8 cellular contexts compared by ENCODE assay signal in the genomic region with DNA sequence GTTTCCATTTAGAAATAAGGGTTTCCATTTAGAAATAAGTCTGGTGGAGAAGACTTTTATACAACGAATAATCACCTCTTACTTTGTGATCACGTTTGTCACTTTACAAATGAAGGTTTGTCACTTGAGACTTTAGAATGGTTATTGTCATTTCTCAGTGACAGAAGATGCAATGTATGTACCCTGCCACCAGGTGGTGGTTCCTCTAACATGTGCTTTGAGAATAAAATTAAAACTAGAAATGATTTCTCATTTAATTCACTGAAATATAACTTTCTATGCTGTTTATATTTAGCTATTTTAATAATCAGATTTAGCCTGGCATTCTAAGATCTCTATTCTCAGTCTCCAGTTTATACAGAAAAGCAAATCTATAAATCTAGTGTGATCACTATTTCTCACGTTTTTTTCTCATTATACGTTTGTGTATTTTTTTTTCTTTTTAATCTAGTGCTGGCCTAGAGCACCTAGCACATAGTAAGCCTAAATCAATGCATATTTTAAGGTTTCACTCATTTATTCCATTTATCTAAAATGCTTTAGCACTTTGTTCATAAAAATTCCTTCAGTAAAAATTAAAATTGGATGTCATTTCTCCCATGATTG. TPM values are rescaled to one million over a fixed set of nuclear protein-coding genes. Genes with fewer than 3 reads are reported as not detected.
DNase-seq lines count a peak whose midpoint lies in the region; ATAC-seq, FAIRE-seq and TF ChIP-seq lines count a peak whose summit lies in the region.

No MANE protein-coding gene starts in this region.

- FAIRE-seq in GM12878 (lab: Jason Lieb, UNC): peak; percentile 72

- no peak overlapping the region for H2AFZ ChIP-seq in GM12878 (ENCODE audit: control insufficient read depth, low read depth, low read length)

- H3K4me3 Mint-ChIP-seq in nephron: no peak overlapping the region

- intact Hi-C loops in left ventricle myocardium inferior (cut with micrococcal nuclease) (no loop called here), right cardiac atrium (cut with DNase I) (no loop called here), GM12878 (cut with micrococcal nuclease; ENCODE audit: unreplicated experiment) (loop anchor here (1.0 kb wide), 1 partner anchor 136 kb away; no protein-coding TSS in a partner anchor)

- H3K4me2 ChIP-seq in GM12878 (ENCODE audit: control insufficient read depth, insufficient read depth): no peak overlapping the region

- ATAC-seq in right cardiac atrium: no peak
- ATAC-seq in HG03565 (IDR thresholded peaks at IDR 0.05; ENCODE audit: unreplicated experiment): peak; percentile 83
- ATAC-seq in GM12878: peak; percentile 48; the same call in 2 of the 3 replicates
- ATAC-seq in GM19397 (IDR thresholded peaks at IDR 0.05; ENCODE audit: unreplicated experiment): no peak

- no peak overlapping the region for H3K9ac ChIP-seq in GM12878 (ENCODE audit: control insufficient read depth, insufficient read depth, low read length)

- H3K4me3 ChIP-seq in left ventricle myocardium inferior (no peak overlapping the region), right cardiac atrium (ENCODE audit: low read length) (no peak overlapping the region), GM12878 (no peak overlapping the region)

- TF ChIP-seq CTCF in left ventricle myocardium inferior (IDR thresholded peaks at IDR 0.05; ENCODE audit: borderline replicate concordance) (peak; percentile 59), GM12878 (IDR thresholded peaks at IDR 0.05 in 2 of 3, conservative IDR thresholded peaks at IDR 0.05 in 1 of 3; ENCODE audit: control insufficient read depth in 2 of 3, extremely low read depth in 1 of 3, insufficient read depth in 1 of 3, low read depth in 3 of 3, low read length in 3 of 3) (peak; percentile 53 to 59 (median 56); a peak in 5 of 6 replicates), nephron (IDR thresholded peaks at IDR 0.05; ENCODE audit: unreplicated experiment in 3 of 3) (peak; percentile 55 to 64 (median 57))

- H3K36me3 ChIP-seq in left ventricle myocardium inferior (no peaks in the 10 kb centered on the region), GM12878 (ENCODE audit: control insufficient read depth in 2 of 2, insufficient read depth in 2 of 2, low read length in 1 of 2) (no peaks in the 10 kb centered on the region)

- POLR2A ChIA-PET in GM12878 (lab: Charles Lee): no interaction called here

- CTCF ChIA-PET in GM12878 (lab: Yijun Ruan, JAX): interaction anchor here (1.4 to 1.7 kb wide), 5 partner anchors 10 to 140 kb away, joined by 3 to 5 read pairs (median 4); no protein-coding TSS in a partner anchor

- RAD21 ChIA-PET in GM12878 (lab: Charles Lee; ENCODE audit: unreplicated experiment): interaction anchor here (0.6 kb wide), 1 partner anchor 127 kb away, joined by 4 read pairs; no protein-coding TSS in a partner anchor

- H3K27ac ChIP-seq in left ventricle myocardium inferior (replicated peaks): no peak overlapping the region
- H3K27ac ChIP-seq in right cardiac atrium (ENCODE audit: low read length): no peak overlapping the region
- no peak overlapping the region for H3K27ac ChIP-seq in GM12878 (ENCODE audit: control insufficient read depth, insufficient read depth)

- TF ChIP-seq EP300 in GM12878 (IDR thresholded peaks at IDR 0.05; ENCODE audit: borderline replicate concordance in 1 of 2, control insufficient read depth in 1 of 2, low read depth in 2 of 2, low read length in 2 of 2): no peak

- WGBS in right cardiac atrium: 40% methylated on average over 4 of the region's 4 CpGs
- WGBS in GM12878 (ENCODE audit: insufficient coverage, insufficient replicate concordance, low lambda C conversion rate, missing lambda C conversion rate): 26% methylated on average over 4 of the region's 4 CpGs

- no peaks in the 10 kb centered on the region for H3K4me1 Mint-ChIP-seq in nephron

- H3K9me3 ChIP-seq in left ventricle myocardium inferior (replicated peaks): no peaks in the 10 kb centered on the region
- no peaks in the 10 kb centered on the region for H3K9me3 ChIP-seq in right cardiac atrium (ENCODE audit: control insufficient read depth, low read length)
- H3K9me3 ChIP-seq in GM12878 (replicated peaks; ENCODE audit: control insufficient read depth, insufficient read depth, low read length): no peaks in the 10 kb centered on the region

- TF ChIP-seq RAD21 in GM12878 (IDR thresholded peaks at IDR 0.05; ENCODE audit: insufficient read depth, low read depth, low read length): peak; percentile 45

- DNase-seq in left ventricle myocardium inferior: no peak
- no peak for DNase-seq in right cardiac atrium
- no peak for DNase-seq in GM12878 (ENCODE audit: low read depth, low spot score)
- DNase-seq in stimulated activated CD4-positive, alpha-beta T cell treated with anti-CD3 and anti-CD28 coated beads, Interleukin-4, amount 100 ng/mL, for 1 hour: no peak
- DNase-seq in activated CD4-positive, alpha-beta T cell treated with anti-CD3 and anti-CD28 coated beads for 4 hours: no peak

- in situ Hi-C loops in GM12878 (cut with MboI): no loop called here

- H3K27me3 Mint-ChIP-seq in nephron (ENCODE audit: low read depth): no peaks in the 10 kb centered on the region

- SMC1A ChIA-PET in GM12878 (lab: Charles Lee; ENCODE audit: uncharacterized antibody, unreplicated experiment): interaction anchor here (0.7 to 1.8 kb wide), 5 partner anchors 21 to 133 kb away, joined by 3 to 4 read pairs (median 3); no protein-coding TSS in a partner anchor

- TF ChIP-seq POLR2A in GM12878 (IDR thresholded peaks at IDR 0.05; ENCODE audit: low read depth, low read length): no peak

- no peaks in the 10 kb centered on the region for H3K4me1 ChIP-seq in left ventricle myocardium inferior
- H3K4me1 ChIP-seq in right cardiac atrium (ENCODE audit: control insufficient read depth, insufficient read depth, low read length): no peaks in the 10 kb centered on the region
- H3K4me1 ChIP-seq in GM12878 (ENCODE audit: control insufficient read depth, insufficient read depth, low read length): no peaks in the 10 kb centered on the region

- H4K20me1 ChIP-seq in GM12878 (ENCODE audit: control insufficient read depth, insufficient read depth): no peaks in the 10 kb centered on the region

- no TSS peak for BruUV-seq in GM12878 (replicated peaks; lab: Mats Ljungman, UMichigan)

- no peaks in the 10 kb centered on the region for H3K36me3 Mint-ChIP-seq in nephron (ENCODE audit: low read depth)

- H3K9me3 Mint-ChIP-seq in nephron: no peaks in the 10 kb centered on the region

- H3K27ac Mint-ChIP-seq in nephron: no peak overlapping the region

- no peaks in the 10 kb centered on the region for H3K27me3 ChIP-seq in left ventricle myocardium inferior (ENCODE audit: low read depth)
- no peaks in the 10 kb centered on the region for H3K27me3 ChIP-seq in right cardiac atrium (ENCODE audit: control insufficient read depth, insufficient read depth)
- no peaks in the 10 kb centered on the region for H3K27me3 ChIP-seq in GM12878 (replicated peaks in 1 of 2; ENCODE audit: control insufficient read depth in 2 of 2, insufficient read depth in 2 of 2, low read length in 1 of 2)

- H3K79me2 ChIP-seq in GM12878 (ENCODE audit: control insufficient read depth, insufficient read depth, low read length): no peaks in the 10 kb centered on the region

TF ChIP-seq in GM12878, 131 proteins besides CTCF, POLR2A, EP300 and RAD21:
- TF ChIP-seq FOXM1 (IDR thresholded peaks at IDR 0.05; ENCODE audit: low read depth, low read length) (no peak), SMC3 (IDR thresholded peaks at IDR 0.05; ENCODE audit: borderline replicate concordance, low read length) (peak; percentile 53; the same call in 1 of the 2 replicates)
TF ChIP-seq in GM12878: peak in this region for 1.

RNA-seq across cellular contexts. Expression of a gene that starts 57.4 kb away (rescaled TPM):
- total RNA-seq in left ventricle myocardium inferior (not detected), right cardiac atrium (not detected), GM12878 (2014; rRNA removed) (not detected in 2 replicates), GM12878 (2014; rRNA removed; fragmentation: Illumina TruSeq; extraction: Trizol) (not detected in 2 replicates), GM12878 (2021) (not detected in 2 replicates)
- polyA plus RNA-seq in right cardiac atrium (not detected), GM12878 (2011; rRNA removed) (not detected in 2 replicates), GM12878 (2014; fragmentation: Illumina TruSeq; extraction: Trizol) (not detected in 2 replicates), GM12878 (2014; fragmentation: Nextera tagmentation; extraction: Ambion mirVana) (not detected), GM12878 (2014; rRNA removed) (not detected in 2 replicates), GM12878 (2016; fragmentation: Nextera tagmentation; extraction: Ambion mirVana) (not detected)
- total RNA-seq in GM12878 (2013; cell fraction: nucleolus; rRNA removed): not detected in 2 replicates
- polyA plus RNA-seq in GM12878 (2011; ENCODE audit: low read depth): not detected
- polyA plus RNA-seq in GM12878 (2011; cell fraction: cytosol; rRNA removed): not detected in 2 replicates
- not detected in 2 replicates for polyA plus RNA-seq in GM12878 (2011; cell fraction: nucleus; rRNA removed)
- polyA plus RNA-seq in GM12878 (2012): not detected in 2 replicates
- polyA minus RNA-seq in GM12878 (2011; rRNA and poly(A)+ RNA removed): not detected in 2 replicates
- not detected in 2 replicates for polyA minus RNA-seq in GM12878 (2011; cell fraction: cytosol; rRNA and poly(A)+ RNA removed)
- polyA minus RNA-seq in GM12878 (2011; cell fraction: nucleus; rRNA and poly(A)+ RNA removed): not detected in 2 replicates

Comparison
In these comparisons a context has a peak if more than half of its experiments do, and no peak if none do; other contexts are left out.
1. ATAC-seq: peak in HG03565 (single experiment) and GM12878 (single experiment); none in right cardiac atrium (0 of 2) and GM19397 (single experiment).
2. Peak in every context shown above with its lines, with median percentiles within 50 percentile points of each other: CTCF ChIP-seq.